ENCODE assay signal across 8 cellular contexts in genomic region chr2:61471905-61472805, GRCh38. TPM values are rescaled to one million over a fixed set of nuclear protein-coding genes. Genes with fewer than 3 reads are reported as not detected.
DNase-seq lines count a peak whose midpoint lies in the region; FAIRE-seq and TF ChIP-seq lines count a peak whose summit lies in the region.

No MANE protein-coding gene starts in this region.

- no peaks in the 10 kb centered on the region for H3K27me3 ChIP-seq in DOHH2 (ENCODE audit: control insufficient read depth, low read length)
- H3K27me3 ChIP-seq in SJSA1 (replicated peaks) = no peaks in the 10 kb centered on the region

- H3K9me3 Mint-ChIP-seq in HFFc6 = no peaks in the 10 kb centered on the region

- H3K27ac ChIP-seq in DOHH2 (ENCODE audit: low read depth, low read length) (peak overlapping the region; percentile 87), SJSA1 (peak overlapping the region; percentile 92), cingulate gyrus (ENCODE audit: low read depth, low read length) (peak overlapping the region; percentile 94)

- peaks cover 19% of the 10 kb centered on the region for H3K36me3 Mint-ChIP-seq in HFFc6 (ENCODE audit: low read depth)

- no peak for FAIRE-seq in urothelium cell line (lab: Jason Lieb, UNC)

- TF ChIP-seq CTCF in DOHH2 (IDR thresholded peaks at IDR 0.05; ENCODE audit: low read depth, low read length, poor library complexity, severe bottlenecking) = no peak
- no peak for TF ChIP-seq CTCF in HFFc6 (IDR thresholded peaks at IDR 0.05)

- no peaks in the 10 kb centered on the region for H3K9me2 ChIP-seq in DOHH2 (replicated peaks; ENCODE audit: control insufficient read depth, low read length)

- H3K4me3 Mint-ChIP-seq in HFFc6 = peak overlapping the region; percentile 93

- peaks cover 40% of the 10 kb centered on the region for H3F3A ChIP-seq in DOHH2 (ENCODE audit: control insufficient read depth, insufficient read depth)

- peaks cover 54% of the 10 kb centered on the region for H3K79me2 ChIP-seq in DOHH2 (ENCODE audit: control insufficient read depth, low read length)

- H3K36me3 ChIP-seq in DOHH2 (ENCODE audit: control insufficient read depth, low read length) = peaks cover 47% of the 10 kb centered on the region
- H3K36me3 ChIP-seq in SJSA1 = peaks cover 47% of the 10 kb centered on the region

- peak overlapping the region; percentile 96 for H3K4me2 ChIP-seq in DOHH2 (ENCODE audit: low read length)

- H3K4me1 ChIP-seq in DOHH2 (ENCODE audit: control insufficient read depth, low read length) = peaks cover 28% of the 10 kb centered on the region
- H3K4me1 ChIP-seq in SJSA1 (replicated peaks) = peaks cover 12% of the 10 kb centered on the region

- peak overlapping the region; percentile 86 for H3K27ac Mint-ChIP-seq in HFFc6

- peaks cover 18% of the 10 kb centered on the region for H3K4me1 Mint-ChIP-seq in HFFc6 (ENCODE audit: low read depth)

- H3K4me3 ChIP-seq in DOHH2 (ENCODE audit: low read length) (peak overlapping the region; percentile 95), SJSA1 (peak overlapping the region; percentile 87)

- DNase-seq in HFFc6 (peak; percentile 18), SJSA1 (ENCODE audit: low read depth in 1 of 2, low spot score in 2 of 2) (no peak), medulla oblongata (ENCODE audit: extremely low spot score) (peak; percentile 47), urothelium cell line (ENCODE audit: low spot score) (peak; percentile 14), SK-N-DZ (ENCODE audit: low spot score) (no peak), NCI-H128 (lab: John Stamatoyannopoulos, UW; ENCODE audit: unreplicated experiment) (no peak)

- no peaks in the 10 kb centered on the region for H4K20me1 ChIP-seq in DOHH2 (ENCODE audit: control insufficient read depth, insufficient read depth, low read depth, low read length)

- peaks cover 4% of the 10 kb centered on the region; the same call in 1 of the 2 replicates for H3K27me3 Mint-ChIP-seq in HFFc6 (ENCODE audit: insufficient read depth)

- H3K9me3 ChIP-seq in DOHH2 (ENCODE audit: control insufficient read depth, insufficient read depth, low read length) (no peaks in the 10 kb centered on the region), SJSA1 (replicated peaks) (no peaks in the 10 kb centered on the region)

RNA-seq across cellular contexts. Expression of gene USP34, which starts 1.3 kb away (rescaled TPM):
- 10 to 100 TPM; 50.3 to 65.4 (median 58.5) TPM for total RNA-seq in HFFc6 (2021; fragmentation: NEBNext Ultra II Directional; extraction: Animal tissue kit (Norgen Biotek cat#: 25700))
- total RNA-seq in SJSA1 (2014; rRNA removed; shearing (Covaris generic)) = 59.1 and 63.3 TPM in 2 replicates
- polyA plus RNA-seq in SK-N-DZ (2014; cell fraction: cytosol; rRNA removed) = 34.7 and 38.8 TPM in 2 replicates
- polyA plus RNA-seq in SK-N-DZ (2014; cell fraction: nucleus; rRNA removed) = 47.7 and 71.7 TPM in 2 replicates

Comparison
In these comparisons a context has a peak if more than half of its experiments do, and no peak if none do; other contexts are left out.
1. DNase-seq: peak in HFFc6 (single experiment), medulla oblongata (single experiment) and urothelium cell line (single experiment); none in SJSA1 (0 of 2), SK-N-DZ (single experiment) and NCI-H128 (single experiment).
2. Peak in every context shown above with its lines, with median percentiles within 50 percentile points of each other: H3K27ac ChIP-seq.